In the genomic region with DNA sequence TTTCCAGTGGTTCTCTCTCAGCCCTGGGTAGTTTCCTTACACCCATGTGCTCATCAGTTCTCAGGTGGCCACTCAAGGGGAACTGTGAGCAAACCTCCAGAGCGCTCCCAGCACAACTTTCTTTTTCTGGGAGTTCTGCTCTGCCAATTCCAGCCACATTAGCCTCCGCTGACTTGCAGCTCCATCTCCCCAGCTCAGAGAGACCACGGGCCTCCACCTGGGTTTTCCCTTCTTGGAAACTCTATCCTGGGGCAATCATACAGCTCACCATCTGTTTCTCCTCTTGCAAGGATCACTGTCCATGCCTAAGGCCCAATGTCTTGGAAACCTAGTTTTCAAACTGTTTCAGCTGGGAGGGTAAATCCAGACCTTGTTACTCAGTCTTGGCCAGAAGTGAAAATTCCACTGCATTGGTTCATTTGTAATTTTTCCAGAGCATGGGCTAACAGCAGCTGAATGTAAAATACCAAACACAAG, we compare ENCODE assay signal across 16 cellular contexts.
DNase-seq lines count a peak whose midpoint lies in the region; ATAC-seq and TF ChIP-seq lines count a peak whose summit lies in the region.
"Had no signal": no experiment of that assay in that cellular context is flagged by ENCODE, and none has a peak within 500 bp of the region (broad histone marks: within the 10 kb centered on the region; RNA-seq: fewer than 3 reads in every experiment).

No MANE protein-coding gene starts in this region.

- no peak overlapping the region for H2AFZ ChIP-seq in Karpas-422 (ENCODE audit: low read length)

- H3K4me1 ChIP-seq in Karpas-422 (ENCODE audit: low read length) = peaks cover 23% of the 10 kb centered on the region

- intact Hi-C loops in sciatic nerve (cut with DNase I) = no loop called here

- H3K27ac ChIP-seq in Karpas-422 (ENCODE audit: low read length) = no peak overlapping the region
- H3K27ac ChIP-seq: body of pancreas had no signal

- H4K20me1 ChIP-seq in Karpas-422 (ENCODE audit: insufficient read depth, low read depth, low read length) = no peaks in the 10 kb centered on the region

- no peaks in the 10 kb centered on the region for H3K9me3 ChIP-seq in Karpas-422 (ENCODE audit: low read length)

- TF ChIP-seq CTCF in epithelial cell of proximal tubule (conservative IDR thresholded peaks at IDR 0.05; ENCODE audit: low read depth, low read length) = no peak

- peak; percentile 75 for ATAC-seq in sciatic nerve
- ATAC-seq: body of pancreas had no signal

- peak overlapping the region; percentile 45 for H3K4me2 ChIP-seq in Karpas-422 (ENCODE audit: low read depth, low read length, poor library complexity, severe bottlenecking)

- in situ Hi-C loops in Caki2 (cut with HindIII; ENCODE audit: low pct_unique_long_range_greater_than_20kb, low sequenced_read_pairs) = no loop called here

- no peak overlapping the region for H3K9ac ChIP-seq in Karpas-422 (ENCODE audit: low read length)

- H3K79me2 ChIP-seq in Karpas-422 (ENCODE audit: low read length) = no peaks in the 10 kb centered on the region

- H3K27me3 ChIP-seq in Karpas-422 (ENCODE audit: low read length) = no peaks in the 10 kb centered on the region
- H3K27me3 ChIP-seq: body of pancreas had no signal

- DNase-seq in Caki2 (ENCODE audit: low read depth) = peak; percentile 62
- DNase-seq in Karpas-422 = peak; percentile 53
- DNase-seq in epithelial cell of proximal tubule (ENCODE audit: low read depth) = peak; percentile 78
- no peak for DNase-seq in sciatic nerve (ENCODE audit: low spot score)
- no peak for DNase-seq in RPMI8226
- no peak for DNase-seq in NCI-H446 (lab: John Stamatoyannopoulos, UW)
- no peak for DNase-seq in superior temporal gyrus (ENCODE audit: extremely low spot score)
- DNase-seq: activated CD4-positive, alpha-beta T cell treated with anti-CD3 and anti-CD28 coated beads, Interleukin-2, amount 10 ng/mL, durations not matched to agents 24 days and 14 days; activated naive CD4-positive, alpha-beta T cell treated with anti-CD3 and anti-CD28 coated beads, Interleukin-2, amount 50 U/mL, for 16 hours; body of pancreas; cortex of kidney; HCEC 1CT; KG1; mammary epithelial cell; NCI-H1436; NCI-H345 had no signal

- H3K4me3 ChIP-seq in Karpas-422 (ENCODE audit: low read length) (peak overlapping the region; percentile 16; the same call in 1 of the 2 replicates), epithelial cell of proximal tubule (ENCODE audit: low read depth, low read length) (no peak overlapping the region)
- H3K4me3 ChIP-seq: body of pancreas had no signal

- no peaks in the 10 kb centered on the region for H3K9me2 ChIP-seq in Karpas-422 (replicated peaks; ENCODE audit: insufficient read depth, low read length)

- H3K36me3 ChIP-seq in Karpas-422 (ENCODE audit: insufficient read depth, low read length) = no peaks in the 10 kb centered on the region

Comparison
In these comparisons a context has a peak if more than half of its experiments do, and no peak if none do; other contexts are left out.
1. DNase-seq: peak in Caki2 (single experiment), Karpas-422 (single experiment) and epithelial cell of proximal tubule (single experiment); none in sciatic nerve (single experiment), RPMI8226 (single experiment), NCI-H446 (0 of 2) and superior temporal gyrus (single experiment).